ENCODE assay signal across 33 cellular contexts in genomic region chr2:134843968-134844367, GRCh38. TPM values are rescaled to one million over a fixed set of nuclear protein-coding genes. Genes with fewer than 3 reads are reported as not detected.
DNase-seq lines count a peak whose midpoint lies in the region; ATAC-seq, FAIRE-seq and TF ChIP-seq lines count a peak whose summit lies in the region.
"Had no signal": no experiment of that assay in that cellular context is flagged by ENCODE, and none has a peak within 500 bp of the region (broad histone marks: within the 10 kb centered on the region; RNA-seq: fewer than 3 reads in every experiment).

No MANE protein-coding gene starts in this region.

- WGBS in mesenchymal stem cell, result 100% methylated on average over 1 of the region's 4 CpGs
- WGBS in neuronal stem cell (ENCODE audit: extremely low coverage in 2 of 2, insufficient read length in 2 of 2, insufficient replicate concordance in 1 of 2), 2 donors, result no CpG with 5 or more reads among the region's 4 CpGs

- H3K4ac ChIP-seq in mesenchymal stem cell (ENCODE audit: low read depth in 1 of 2, low read length in 2 of 2), result no peak overlapping the region
- H3K4ac ChIP-seq in neuronal stem cell (ENCODE audit: low read length), result no peak overlapping the region

- H3K23ac ChIP-seq in mesenchymal stem cell (ENCODE audit: low read length in 2 of 2), result no peak overlapping the region
- no peak overlapping the region for H3K23ac ChIP-seq in neuronal stem cell (ENCODE audit: low read depth, low read length, poor library complexity)

- H3K79me1 ChIP-seq in mesenchymal stem cell (replicated peaks; ENCODE audit: low read length, poor library complexity, severe bottlenecking), result no peaks in the 10 kb centered on the region
- H3K79me1 ChIP-seq in neuronal stem cell (ENCODE audit: low read depth, low read length), result no peaks in the 10 kb centered on the region

- H2BK120ac ChIP-seq in mesenchymal stem cell (ENCODE audit: low read depth, low read length) (no peak overlapping the region), neuronal stem cell (ENCODE audit: low read depth, low read length) (no peak overlapping the region)

- H3K27ac Mint-ChIP-seq in astrocyte (ENCODE audit: unreplicated experiment), result peak overlapping the region; percentile 17
- H3K27ac Mint-ChIP-seq: CD4-positive, alpha-beta memory T cell; CD8-positive, alpha-beta memory T cell had no signal

- TF ChIP-seq CTCF in astrocyte (IDR thresholded peaks at IDR 0.05; ENCODE audit: insufficient read depth, low read depth, low read length), result no peak
- TF ChIP-seq CTCF in epithelial cell of esophagus (IDR thresholded peaks at IDR 0.05; ENCODE audit: insufficient read depth, low read depth, low read length, missing control alignments), result no peak

- H2BK12ac ChIP-seq in mesenchymal stem cell (ENCODE audit: low read length in 2 of 2) (no peak overlapping the region), neuronal stem cell (ENCODE audit: low read length) (no peak overlapping the region)

- H2AFZ ChIP-seq in astrocyte (ENCODE audit: low read depth, low read length) (no peak overlapping the region), mesenchymal stem cell (ENCODE audit: low read depth, low read length) (no peak overlapping the region), neuronal stem cell (ENCODE audit: low read length) (no peak overlapping the region)

- H4K8ac ChIP-seq in mesenchymal stem cell (ENCODE audit: low read length) (no peak overlapping the region), neuronal stem cell (ENCODE audit: low read depth, low read length) (no peak overlapping the region)

- H3K27me3 Mint-ChIP-seq in astrocyte (ENCODE audit: low read depth, unreplicated experiment), result peaks cover 8% of the 10 kb centered on the region

- H3K27me3 ChIP-seq in astrocyte (ENCODE audit: insufficient read depth, low read length) (no peaks in the 10 kb centered on the region), mesenchymal stem cell (ENCODE audit: control insufficient read depth in 1 of 2, insufficient read depth in 1 of 2, low read length in 2 of 2) (peaks cover 0 to 10% of the 10 kb centered on the region in 2 experiments), neuronal stem cell (ENCODE audit: control insufficient read depth in 3 of 3, insufficient read depth in 3 of 3, low read depth in 1 of 3, low read length in 3 of 3) (peaks cover 0 to 10% (median 0%) of the 10 kb centered on the region in 3 experiments)
- H3K27me3 ChIP-seq: BE2C, BLaER1 had no signal

- H2AK5ac ChIP-seq in mesenchymal stem cell (ENCODE audit: low read length, severe bottlenecking) (peak overlapping the region; percentile 90), neuronal stem cell (ENCODE audit: low read depth, low read length) (no peak overlapping the region)

- H2BK15ac ChIP-seq in mesenchymal stem cell (ENCODE audit: low read depth, poor library complexity, severe bottlenecking), result no peak overlapping the region
- H2BK15ac ChIP-seq in neuronal stem cell (ENCODE audit: low read length), result no peak overlapping the region

- no peak overlapping the region for H2BK5ac ChIP-seq in mesenchymal stem cell (ENCODE audit: low read depth, low read length, poor library complexity, severe bottlenecking)
- H2BK5ac ChIP-seq in neuronal stem cell (ENCODE audit: low read length), result no peak overlapping the region

- H3K4me3 Mint-ChIP-seq in astrocyte (ENCODE audit: unreplicated experiment), result no peak overlapping the region
- H3K4me3 Mint-ChIP-seq: CD14-positive monocyte; CD4-positive, alpha-beta memory T cell; CD4-positive, CD25-positive, alpha-beta regulatory T cell; CD8-positive, alpha-beta memory T cell had no signal

- no peak for FAIRE-seq in astrocyte (lab: Jason Lieb, UNC)
- FAIRE-seq: A204.1, GM12878, GM12892, GM19239 had no signal

- H3K4me2 ChIP-seq in astrocyte (ENCODE audit: low read length), result no peak overlapping the region
- H3K4me2 ChIP-seq in mesenchymal stem cell (ENCODE audit: low read length, poor library complexity, severe bottlenecking), result no peak overlapping the region
- no peak overlapping the region for H3K4me2 ChIP-seq in neuronal stem cell (ENCODE audit: insufficient read depth, low read length, poor library complexity, severe bottlenecking)
- H3K4me2 ChIP-seq: BLaER1 had no signal

- no peak overlapping the region for H3K9ac ChIP-seq in astrocyte (ENCODE audit: low read length)
- no peak overlapping the region for H3K9ac ChIP-seq in mesenchymal stem cell (ENCODE audit: low read length)
- no peak overlapping the region for H3K9ac ChIP-seq in neuronal stem cell (ENCODE audit: low read depth, low read length, poor library complexity)
- H3K9ac ChIP-seq: BLaER1 had no signal

- H3K36me3 ChIP-seq in astrocyte (ENCODE audit: insufficient read depth, low read length) (no peaks in the 10 kb centered on the region), mesenchymal stem cell (ENCODE audit: control insufficient read depth in 1 of 2, insufficient read depth in 2 of 2, low read depth in 1 of 2, low read length in 2 of 2) (no peaks in the 10 kb centered on the region), neuronal stem cell (replicated peaks in 1 of 2; ENCODE audit: control insufficient read depth in 2 of 2, insufficient read depth in 2 of 2, low read length in 2 of 2) (no peaks in the 10 kb centered on the region)
- H3K36me3 ChIP-seq: BE2C, BLaER1 had no signal

- H3K4me3 ChIP-seq in astrocyte (ENCODE audit: insufficient read depth, low read depth, low read length) (no peak overlapping the region), epithelial cell of esophagus (ENCODE audit: low read length) (no peak overlapping the region), mesenchymal stem cell (ENCODE audit: insufficient read depth in 1 of 2, low read depth in 1 of 2, low read length in 2 of 2) (no peak overlapping the region), neuronal stem cell (ENCODE audit: low read length in 2 of 2) (peak overlapping the region in 1 of 2 donors; percentile 32)
- H3K4me3 ChIP-seq: BLaER1, GM12878 had no signal

- H3K14ac ChIP-seq in mesenchymal stem cell (ENCODE audit: low read length in 2 of 2), result no peak overlapping the region
- H3K14ac ChIP-seq in neuronal stem cell (ENCODE audit: low read length), result peak overlapping the region; percentile 67

- H4K91ac ChIP-seq in mesenchymal stem cell (ENCODE audit: low read length) (no peak overlapping the region), neuronal stem cell (ENCODE audit: low read depth, low read length, poor library complexity) (no peak overlapping the region)

- peaks cover 10% of the 10 kb centered on the region for H3K4me1 Mint-ChIP-seq in astrocyte (ENCODE audit: low read depth, unreplicated experiment)
- H3K4me1 Mint-ChIP-seq: CD14-positive monocyte; CD4-positive, alpha-beta memory T cell; CD4-positive, CD25-positive, alpha-beta regulatory T cell; CD8-positive, alpha-beta memory T cell had no signal

- no peaks in the 10 kb centered on the region for H4K20me1 ChIP-seq in astrocyte (ENCODE audit: insufficient read depth, low read length)
- H4K20me1 ChIP-seq: BLaER1 had no signal

- ATAC-seq in HG03520 (IDR thresholded peaks at IDR 0.05; ENCODE audit: unreplicated experiment), result no peak
- ATAC-seq: GM12878 had no signal

- DNase-seq in astrocyte (ENCODE audit: low read depth) (no peak), epithelial cell of esophagus (ENCODE audit: low read depth) (peak; percentile 76), mesenchymal stem cell (no peak), neuronal stem cell (ENCODE audit: low spot score) (no peak), NCI-H1436 treated with DMSO at 0.1 percent for 48 hours (lab: John Stamatoyannopoulos, UW) (no peak), SHP77 (lab: John Stamatoyannopoulos, UW) (no peak), NCI-H1048 (lab: John Stamatoyannopoulos, UW) (no peak)
- DNase-seq: 8988T; ACHN; BE2C; C1 segment of cervical spinal cord; CD4-positive, alpha-beta memory T cell; CD4-positive, CD25-positive, alpha-beta regulatory T cell; CD8-positive, alpha-beta memory T cell; COR-L47; DMS 273 treated with DMSO at 0.1 percent for 48 hours; DMS153; DMS53; DMS79; DND-41; EL; GDM1 had no signal

- H3K18ac ChIP-seq in mesenchymal stem cell (ENCODE audit: low read depth in 1 of 2, low read length in 2 of 2), result no peak overlapping the region
- no peak overlapping the region for H3K18ac ChIP-seq in neuronal stem cell (ENCODE audit: low read length)

- H3K27ac ChIP-seq in astrocyte (ENCODE audit: low read depth, low read length), result no peak overlapping the region
- no peak overlapping the region for H3K27ac ChIP-seq in mesenchymal stem cell (ENCODE audit: low read length, poor library complexity, severe bottlenecking)
- no peak overlapping the region for H3K27ac ChIP-seq in neuronal stem cell (replicated peaks; ENCODE audit: low read length)
- H3K27ac ChIP-seq: BLaER1 had no signal

- H3K36me3 Mint-ChIP-seq in astrocyte (ENCODE audit: low read depth, unreplicated experiment), result peaks cover 2% of the 10 kb centered on the region
- H3K36me3 Mint-ChIP-seq: CD14-positive monocyte; CD4-positive, CD25-positive, alpha-beta regulatory T cell had no signal

- H3K79me2 ChIP-seq in astrocyte (ENCODE audit: insufficient read depth, low read length), result no peaks in the 10 kb centered on the region

- H3K9me3 ChIP-seq in astrocyte (ENCODE audit: insufficient read depth, low read depth, low read length) (no peaks in the 10 kb centered on the region), mesenchymal stem cell (ENCODE audit: control insufficient read depth, low read length) (no peaks in the 10 kb centered on the region), neuronal stem cell (replicated peaks in 1 of 2; ENCODE audit: control insufficient read depth in 2 of 2, insufficient read depth in 1 of 2, low read depth in 1 of 2, low read length in 2 of 2) (peaks cover 0 to 2% of the 10 kb centered on the region in 2 donors)
- H3K9me3 ChIP-seq: BE2C had no signal

- H3K4me1 ChIP-seq in astrocyte (ENCODE audit: insufficient read depth, low read length) (peaks cover 9% of the 10 kb centered on the region), mesenchymal stem cell (ENCODE audit: control insufficient read depth, insufficient read depth, low read depth, low read length) (peaks cover 15% of the 10 kb centered on the region), neuronal stem cell (ENCODE audit: control insufficient read depth in 2 of 2, insufficient read depth in 1 of 2, low read depth in 1 of 2, low read length in 2 of 2) (no peaks in the 10 kb centered on the region)
- H3K4me1 ChIP-seq: BE2C, BLaER1 had no signal

- no peaks in the 10 kb centered on the region for H3K9me3 Mint-ChIP-seq in astrocyte (ENCODE audit: unreplicated experiment)

RNA-seq across cellular contexts. Expression of gene ACMSD, which starts 5.6 kb away (rescaled TPM):
- not detected in 2 replicates for total RNA-seq in astrocyte
- not detected for polyA plus RNA-seq in mesenchymal stem cell (2013, experiment 1 of 2)
- polyA plus RNA-seq in mesenchymal stem cell (2013, experiment 2 of 2), result not detected
- not detected for polyA plus RNA-seq in neuronal stem cell (2013, experiment 1 of 2)
- polyA plus RNA-seq in neuronal stem cell (2013, experiment 2 of 2), result not detected
- total RNA-seq: A673; CD4-positive, alpha-beta memory T cell; CD4-positive, CD25-positive, alpha-beta regulatory T cell; CD8-positive, alpha-beta memory T cell; Daoy; G401; GM12878 had no signal
- polyA plus RNA-seq: AG04450; CD14-positive monocyte; CD4-positive, alpha-beta memory T cell; CD4-positive, CD25-positive, alpha-beta regulatory T cell; CD8-positive, alpha-beta memory T cell had no signal
